Comparison of ENCODE assay signal across 23 cellular contexts in the genomic region with DNA sequence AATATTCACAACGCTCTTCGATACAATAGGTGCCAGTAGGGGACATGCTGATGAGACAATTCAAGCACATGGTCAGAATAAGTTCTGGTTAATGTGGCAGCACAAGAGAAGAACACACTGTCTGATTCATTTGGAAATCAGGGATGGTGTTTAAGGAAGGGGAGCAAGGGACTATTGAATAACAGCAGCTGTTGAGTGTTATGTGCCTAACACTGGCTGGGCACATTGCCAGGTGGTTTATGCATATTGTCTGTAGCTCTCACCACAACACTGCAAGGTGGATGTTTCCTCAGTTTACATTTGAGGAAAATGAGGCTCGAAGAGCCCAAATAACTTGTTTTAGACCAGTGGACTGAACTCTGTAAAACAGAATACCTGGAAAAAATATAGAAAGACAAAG. TPM values are rescaled to one million over a fixed set of nuclear protein-coding genes. Genes with fewer than 3 reads are reported as not detected.
DNase-seq lines count a peak whose midpoint lies in the region; ATAC-seq and TF ChIP-seq lines count a peak whose summit lies in the region.
"Had no signal": no experiment of that assay in that cellular context is flagged by ENCODE, and none has a peak within 500 bp of the region (broad histone marks: within the 10 kb centered on the region; RNA-seq: fewer than 3 reads in every experiment).

No MANE protein-coding gene starts in this region.

- CTCF ChIA-PET in HEK293 (lab: Yijun Ruan, JAX): interaction anchor here (1.1 to 2.4 kb wide), 2 partner anchors 30 to 43 kb away, joined by 3 to 10 read pairs; no protein-coding TSS in a partner anchor

- H3K4me3 Mint-ChIP-seq in neural progenitor cell (no peak overlapping the region), natural killer cell (no peak overlapping the region)
- no peak overlapping the region for H3K4me3 Mint-ChIP-seq in stimulated activated memory B cell treated with anti-CD40 and anti-IgM and Interleukin-4, amounts not matched to agents 10 μg/mL and 1 μg/mL and 100 μg/mL, for 72 hours
- H3K4me3 Mint-ChIP-seq: activated CD8-positive, alpha-beta T cell treated with anti-CD3 and anti-CD28 coated beads, Interleukin-2, amount 10 ng/mL, durations not matched to agents 7 days and 5 days; activated naive CD8-positive, alpha-beta T cell treated with anti-CD3 and anti-CD28 coated beads, Interleukin-2, amount 50 U/mL, for 24 hours; B cell; T-helper 2 cell treated with Interferon-gamma antibody and Interleukin-4, amounts not matched to agents 5 μg/mL and 100 μg/mL, for 36 hours; WTC11 had no signal

- H3K4me1 Mint-ChIP-seq in neural progenitor cell (no peaks in the 10 kb centered on the region), natural killer cell (peaks cover 29 to 41% of the 10 kb centered on the region in 2 donors)
- peaks cover 15% of the 10 kb centered on the region for H3K4me1 Mint-ChIP-seq in stimulated activated memory B cell treated with anti-CD40 and anti-IgM and Interleukin-4, amounts not matched to agents 10 μg/mL and 1 μg/mL and 100 μg/mL, for 72 hours

- H3K27me3 Mint-ChIP-seq in neural progenitor cell (ENCODE audit: insufficient read depth, low read depth) (peaks cover 2% of the 10 kb centered on the region), natural killer cell (ENCODE audit: low read depth in 2 of 2) (peaks cover 9 to 13% of the 10 kb centered on the region in 2 donors)
- H3K27me3 Mint-ChIP-seq in stimulated activated memory B cell treated with anti-CD40 and anti-IgM and Interleukin-4, amounts not matched to agents 10 μg/mL and 1 μg/mL and 100 μg/mL, for 72 hours: peaks cover 33% of the 10 kb centered on the region

- ATAC-seq in natural killer cell (no peak), HG03460 (IDR thresholded peaks at IDR 0.05; ENCODE audit: unreplicated experiment) (no peak)
- ATAC-seq in stimulated activated memory B cell treated with anti-CD40 and anti-IgM and Interleukin-4, amounts not matched to agents 10 μg/mL and 1 μg/mL and 100 μg/mL, for 72 hours: no peak
- ATAC-seq: activated CD8-positive, alpha-beta T cell treated with anti-CD3 and anti-CD28 coated beads, Interleukin-2, amount 10 ng/mL, durations not matched to agents 7 days and 5 days; activated naive CD8-positive, alpha-beta T cell treated with anti-CD3 and anti-CD28 coated beads, Interleukin-2, amount 50 U/mL, for 24 hours; naive thymus-derived CD4-positive, alpha-beta T cell had no signal

- H3K4me3 ChIP-seq in HEK293 (ENCODE audit: low read depth, low read length) (no peak overlapping the region), neural progenitor cell (no peak overlapping the region)
- H3K4me3 ChIP-seq: hepatocyte, lung, SJSA1, uterus had no signal

- H3K9ac ChIP-seq in neural progenitor cell: no peak overlapping the region

- H4K20me1 ChIP-seq in neural progenitor cell (ENCODE audit: low read depth): no peaks in the 10 kb centered on the region

- H3F3A ChIP-seq in neural progenitor cell (ENCODE audit: low read depth): no peaks in the 10 kb centered on the region

- no peak overlapping the region for H3K27ac ChIP-seq in HEK293 (ENCODE audit: extremely low read depth, low read depth, low read length)
- H3K27ac ChIP-seq in neural progenitor cell: no peak overlapping the region
- H3K27ac ChIP-seq: brain microvascular endothelial cell, hepatocyte, SJSA1, uterus had no signal

- intact Hi-C loops in natural killer cell (cut with micrococcal nuclease): no loop called here

- H3K36me3 ChIP-seq in HEK293 (ENCODE audit: control insufficient read depth in 2 of 2, insufficient read depth in 1 of 2, low read length in 2 of 2) (no peaks in the 10 kb centered on the region), neural progenitor cell (no peaks in the 10 kb centered on the region)
- H3K36me3 ChIP-seq: brain microvascular endothelial cell, SJSA1, uterus had no signal

- H3K36me3 Mint-ChIP-seq in neural progenitor cell (no peaks in the 10 kb centered on the region), natural killer cell (no peaks in the 10 kb centered on the region)
- no peaks in the 10 kb centered on the region for H3K36me3 Mint-ChIP-seq in stimulated activated memory B cell treated with anti-CD40 and anti-IgM and Interleukin-4, amounts not matched to agents 10 μg/mL and 1 μg/mL and 100 μg/mL, for 72 hours
- H3K36me3 Mint-ChIP-seq: WTC11 had no signal

- H3K27me3 ChIP-seq in neural progenitor cell: no peaks in the 10 kb centered on the region
- H3K27me3 ChIP-seq: brain microvascular endothelial cell, hepatocyte, SJSA1, uterus had no signal

- no peaks in the 10 kb centered on the region for H3K79me2 ChIP-seq in neural progenitor cell (ENCODE audit: low read depth)
- H3K79me2 ChIP-seq: hepatocyte had no signal

- H3K9me3 Mint-ChIP-seq in neural progenitor cell: no peaks in the 10 kb centered on the region
- no peaks in the 10 kb centered on the region for H3K9me3 Mint-ChIP-seq in natural killer cell
- H3K9me3 Mint-ChIP-seq in stimulated activated memory B cell treated with anti-CD40 and anti-IgM and Interleukin-4, amounts not matched to agents 10 μg/mL and 1 μg/mL and 100 μg/mL, for 72 hours: no peaks in the 10 kb centered on the region
- H3K9me3 Mint-ChIP-seq: activated naive CD8-positive, alpha-beta T cell treated with anti-CD3 and anti-CD28 coated beads, Interleukin-2, amount 50 U/mL, for 24 hours had no signal

- H3K4me1 ChIP-seq in HEK293 (ENCODE audit: control insufficient read depth, insufficient read depth, low read length) (no peaks in the 10 kb centered on the region), neural progenitor cell (no peaks in the 10 kb centered on the region)
- H3K4me1 ChIP-seq: uterus had no signal

- peak; percentile 62 for DNase-seq in NCI-H1694 treated with DMSO at 0.1 percent for 48 hours (lab: John Stamatoyannopoulos, UW)
- DNase-seq in NCI-H748 (lab: John Stamatoyannopoulos, UW; ENCODE audit: unreplicated experiment): peak; percentile 90
- DNase-seq in neural progenitor cell (ENCODE audit: low spot score): no peak
- DNase-seq in natural killer cell: no peak
- DNase-seq: activated CD8-positive, alpha-beta T cell treated with anti-CD3 and anti-CD28 coated beads, Interleukin-2, amount 10 ng/mL, durations not matched to agents 7 days and 5 days; activated naive CD8-positive, alpha-beta T cell treated with anti-CD3 and anti-CD28 coated beads, Interleukin-2, amount 50 U/mL, for 24 hours; brain microvascular endothelial cell; cortex of kidney; naive thymus-derived CD4-positive, alpha-beta T cell; NCI-H226; posterior cingulate gyrus; stimulated activated CD4-positive, alpha-beta T cell treated with anti-CD3 and anti-CD28 coated beads, Interleukin-4, amount 100 ng/mL, for 24 hours; uterus had no signal

- H3K27ac Mint-ChIP-seq in neural progenitor cell (no peak overlapping the region), natural killer cell (no peak overlapping the region)
- no peak overlapping the region for H3K27ac Mint-ChIP-seq in stimulated activated memory B cell treated with anti-CD40 and anti-IgM and Interleukin-4, amounts not matched to agents 10 μg/mL and 1 μg/mL and 100 μg/mL, for 72 hours
- H3K27ac Mint-ChIP-seq: activated CD8-positive, alpha-beta T cell treated with anti-CD3 and anti-CD28 coated beads, Interleukin-2, amount 10 ng/mL, durations not matched to agents 7 days and 5 days; activated naive CD8-positive, alpha-beta T cell treated with anti-CD3 and anti-CD28 coated beads, Interleukin-2, amount 50 U/mL, for 24 hours; B cell; T-helper 2 cell treated with Interferon-gamma antibody and Interleukin-4, amounts not matched to agents 5 μg/mL and 100 μg/mL, for 36 hours had no signal

- POLR2A ChIA-PET in HEK293 (lab: Yijun Ruan, JAX): no interaction called here

- TF ChIP-seq CTCF in HEK293 (tag by site-specific recombination; IDR thresholded peaks at IDR 0.05): no peak
- TF ChIP-seq CTCF in neural progenitor cell (IDR thresholded peaks at IDR 0.05): no peak
- TF ChIP-seq CTCF in natural killer cell (IDR thresholded peaks at IDR 0.05): no peak

- no peaks in the 10 kb centered on the region for H3K9me3 ChIP-seq in HEK293 (ENCODE audit: control insufficient read depth, insufficient read depth, low read depth, low read length)
- no peaks in the 10 kb centered on the region for H3K9me3 ChIP-seq in neural progenitor cell (ENCODE audit: low read depth)
- H3K9me3 ChIP-seq: SJSA1, uterus had no signal

- H3K4me2 ChIP-seq in neural progenitor cell: no peak overlapping the region
- H3K4me2 ChIP-seq: hepatocyte had no signal

- H2AFZ ChIP-seq in neural progenitor cell (replicated peaks): peak overlapping the region; percentile 4
- H2AFZ ChIP-seq: hepatocyte had no signal

TF ChIP-seq in HEK293, 187 proteins besides CTCF, POLR2A, EP300 and RAD21:
- TF ChIP-seq ZBTB48 (tag by site-specific recombination; IDR thresholded peaks at IDR 0.05) (peak; percentile 52; the same call in 1 of the 2 replicates), ZNF341 (tag by site-specific recombination; IDR thresholded peaks at IDR 0.05; ENCODE audit: low read depth) (peak; percentile 61), ZFP69B (tag by site-specific recombination; IDR thresholded peaks at IDR 0.05) (no peak)

RNA-seq across cellular contexts. Expression of gene LYRM9, which starts 44.2 kb away (rescaled TPM):
- total RNA-seq in neural progenitor cell (ENCODE audit: low replicate concordance): 16.0 and 25.5 TPM in 2 replicates
- 10 to 100 TPM in 1 of 3 donors, 1 to 10 TPM in 2; 7.8 to 13.0 (median 9.3) TPM for total RNA-seq in natural killer cell

RNA-seq across cellular contexts. Expression of gene NOS2, which starts 48.6 kb away (rescaled TPM):
- total RNA-seq in neural progenitor cell (ENCODE audit: low replicate concordance): 26.6 and 39.7 TPM in 2 replicates
- total RNA-seq in natural killer cell: under 1 TPM in 2 of 3 donors, not detected in 1; 0.19 to 0.20 TPM
- total RNA-seq: activated CD8-positive, alpha-beta T cell treated with anti-CD3 and anti-CD28 coated beads, Interleukin-2, amount 10 ng/mL, durations not matched to agents 7 days and 5 days; OCI-LY7; SJSA1 had no signal

Comparison
In these comparisons a context has a peak if more than half of its experiments do, and no peak if none do; other contexts are left out.
1. DNase-seq: peak in NCI-H1694 treated with DMSO at 0.1 percent for 48 hours (single experiment) and NCI-H748 (single experiment); none in neural progenitor cell (single experiment) and natural killer cell (single experiment).
2. RNA of gene NOS2, which starts 48.6 kb away (total RNA-seq): 26.6 to 39.7 TPM in neural progenitor cell; 0.19 to 0.20 TPM in natural killer cell; every median in the first group is over 10 times any median in the second.